In genomic region chr19:37466798-37467607, GRCh38 we compare ENCODE assay signal across 8 cellular contexts. TPM values are rescaled to one million over a fixed set of nuclear protein-coding genes. Genes with fewer than 3 reads are reported as not detected.
DNase-seq lines count a peak whose midpoint lies in the region; ATAC-seq and TF ChIP-seq lines count a peak whose summit lies in the region.

Gene ZNF569 (minus strand): TSS chr19:37467444. CDS start chr19:37444921, 22,523 bp downstream.

- H3K27me3 ChIP-seq in left ventricle myocardium inferior (ENCODE audit: low read depth), result no peaks in the 10 kb centered on the region
- no peaks in the 10 kb centered on the region for H3K27me3 ChIP-seq in upper lobe of right lung

- intact Hi-C loops in left ventricle myocardium inferior (cut with micrococcal nuclease), result loop anchor here (10.0 kb wide), 1 partner anchor 152 kb away; no protein-coding TSS in a partner anchor
- intact Hi-C loops in posterior vena cava (cut with DNase I), result loop anchor here in 1 of 2 donors (5.0 kb wide), 1 partner anchor 40 kb away; the partner anchor contains the start of gene ZNF793
- intact Hi-C loops in upper lobe of right lung (cut with DNase I), result no loop called here

- peaks cover 41% of the 10 kb centered on the region for H3K36me3 ChIP-seq in left ventricle myocardium inferior
- H3K36me3 ChIP-seq in upper lobe of right lung, result peaks cover 5% of the 10 kb centered on the region

- ATAC-seq in HG02623 (IDR thresholded peaks at IDR 0.05; ENCODE audit: unreplicated experiment) (peak; percentile 57), upper lobe of right lung (peak; percentile 89)

- DNase-seq in GM10266 (ENCODE audit: extremely low spot score), result peak; percentile 80
- peak; percentile 93 for DNase-seq in NCI-H1105 treated with DMSO at 0.1 percent for 48 hours (lab: John Stamatoyannopoulos, UW)
- peak; percentile 87 for DNase-seq in T follicular helper cell (ENCODE audit: low read depth)
- DNase-seq in amniotic stem cell (lab: John Stamatoyannopoulos, UW), result peak; percentile 83
- peak; percentile 88 for DNase-seq in left ventricle myocardium inferior
- peak; percentile 96 for DNase-seq in posterior vena cava (ENCODE audit: low spot score)
- DNase-seq in upper lobe of right lung, result peak; percentile 94

- no peak for TF ChIP-seq CTCF in GM10266 (IDR thresholded peaks at IDR 0.05; ENCODE audit: control insufficient read depth, insufficient read depth, low read depth, missing control alignments)
- TF ChIP-seq CTCF in left ventricle myocardium inferior (IDR thresholded peaks at IDR 0.05; ENCODE audit: borderline replicate concordance), result no peak
- no peak for TF ChIP-seq CTCF in upper lobe of right lung (IDR thresholded peaks at IDR 0.05)

- peaks cover 16% of the 10 kb centered on the region for H3K9me3 ChIP-seq in left ventricle myocardium inferior (replicated peaks)
- H3K9me3 ChIP-seq in upper lobe of right lung, result peaks cover 14% of the 10 kb centered on the region

- H3K4me3 ChIP-seq in left ventricle myocardium inferior (peak within 1 kb of the TSS; percentile 89), upper lobe of right lung (peak within 1 kb of the TSS; percentile 85)

- H3K27ac ChIP-seq in left ventricle myocardium inferior (replicated peaks) (peak within 1 kb of the TSS; percentile 98), upper lobe of right lung (peak within 1 kb of the TSS; percentile 93)

- H3K4me1 ChIP-seq in left ventricle myocardium inferior, result peaks cover 48% of the 10 kb centered on the region
- H3K4me1 ChIP-seq in upper lobe of right lung, result peaks cover 21% of the 10 kb centered on the region

RNA-seq across cellular contexts. Expression of gene ZNF569, which starts in this region (rescaled TPM):
- total RNA-seq in left ventricle myocardium inferior (6.5 TPM), posterior vena cava (1 to 10 TPM; 5.9 to 8.2 TPM), upper lobe of right lung (5.2 TPM)

Comparison
In these comparisons a context has a peak if more than half of its experiments do, and no peak if none do; other contexts are left out.
1. Peak in every context shown above with its lines: DNase-seq, ATAC-seq, H3K4me3 ChIP-seq and H3K27ac ChIP-seq.